22 cellular contexts compared by ENCODE assay signal in genomic region chr10:65751218-65751617, GRCh38.
DNase-seq lines count a peak whose midpoint lies in the region; ATAC-seq, FAIRE-seq and TF ChIP-seq lines count a peak whose summit lies in the region.
"Had no signal": no experiment of that assay in that cellular context is flagged by ENCODE, and none has a peak within 500 bp of the region (broad histone marks: within the 10 kb centered on the region; RNA-seq: fewer than 3 reads in every experiment).

No MANE protein-coding gene starts in this region.

- H3K36me3 Mint-ChIP-seq in activated CD8-positive, alpha-beta memory T cell treated with anti-CD3 and anti-CD28 coated beads, Interleukin-2, amount 10 ng/mL, durations not matched to agents 7 days and 5 days, result no peaks in the 10 kb centered on the region
- H3K36me3 Mint-ChIP-seq: CD8-positive, alpha-beta T cell had no signal

- ATAC-seq in activated CD8-positive, alpha-beta memory T cell treated with anti-CD3 and anti-CD28 coated beads, Interleukin-2, amount 10 ng/mL, durations not matched to agents 7 days and 5 days, result no peak
- ATAC-seq: CD8-positive, alpha-beta T cell; Right ventricle myocardium inferior had no signal

- dilution Hi-C loops in mammary epithelial cell (cut with HindIII; ENCODE audit: low sequenced_read_pairs) (no loop called here), keratinocyte (cut with MboI; ENCODE audit: extremely low pct_ligation_motif_present, low sequenced_read_pairs) (no loop called here)

- no TSS peak for BruUV-seq in mammary epithelial cell (replicated peaks; lab: Mats Ljungman, UMichigan)

- H3K27me3 ChIP-seq in mammary epithelial cell (ENCODE audit: insufficient read depth, low read length), result no peaks in the 10 kb centered on the region
- H3K27me3 ChIP-seq in keratinocyte (ENCODE audit: control insufficient read depth, extremely low read depth, insufficient read depth, low read length), result no peaks in the 10 kb centered on the region

- CTCF ChIA-PET in mammary epithelial cell (lab: Charles Lee; ENCODE audit: low non-redundant PET), result no interaction called here
- CTCF ChIA-PET in activated CD8-positive, alpha-beta memory T cell treated with anti-CD3 and anti-CD28 coated beads, Interleukin-2, amount 10 ng/mL, durations not matched to agents 7 days and 5 days (lab: Charles Lee), result no interaction called here

- DNase-seq in NCI-H510A treated with DMSO at 0.1 percent for 48 hours (lab: John Stamatoyannopoulos, UW), result peak; percentile 6
- DNase-seq in NCI-H510A (lab: John Stamatoyannopoulos, UW), result no peak
- DNase-seq in mammary epithelial cell, result peak; percentile 84
- DNase-seq in keratinocyte (ENCODE audit: low read depth, low spot score), result no peak
- no peak for DNase-seq in SIG-M5 (lab: John Stamatoyannopoulos, UW)
- no peak for DNase-seq in HTR-8/SVneo (ENCODE audit: insufficient read length, low spot score)
- DNase-seq in 8988T, result no peak
- no peak for DNase-seq in activated CD8-positive, alpha-beta memory T cell treated with anti-CD3 and anti-CD28 coated beads, Interleukin-2, amount 10 ng/mL, durations not matched to agents 7 days and 5 days
- DNase-seq: AML-193; C1 segment of cervical spinal cord; CD8-positive, alpha-beta T cell; DMS153; GDM1; Karpas-422; NCI-H1417 treated with DMSO at 0.1 percent for 48 hours; NCI-H187; NCI-H446 treated with DMSO at 0.1 percent for 48 hours; NCI-H748 treated with DMSO at 0.1 percent for 48 hours had no signal

- no peaks in the 10 kb centered on the region for H3K9me1 ChIP-seq in keratinocyte (ENCODE audit: control insufficient read depth, extremely low read depth, insufficient read depth, low read length)

- FAIRE-seq in keratinocyte (lab: Jason Lieb, UNC) (no peak), HTR-8/SVneo (lab: Jason Lieb, UNC) (no peak)
- FAIRE-seq: GM18507, RCC 7860 had no signal

- H3K4me1 ChIP-seq in mammary epithelial cell (ENCODE audit: insufficient read depth, low read length) (peaks cover 19% of the 10 kb centered on the region), keratinocyte (ENCODE audit: control insufficient read depth, extremely low read depth, insufficient read depth, low read length) (peaks cover 28% of the 10 kb centered on the region)

- peaks cover 7% of the 10 kb centered on the region for H3K9me3 Mint-ChIP-seq in activated CD8-positive, alpha-beta memory T cell treated with anti-CD3 and anti-CD28 coated beads, Interleukin-2, amount 10 ng/mL, durations not matched to agents 7 days and 5 days (ENCODE audit: low read depth)

- H3K9ac ChIP-seq in mammary epithelial cell (ENCODE audit: insufficient read depth, low read length), result no peak overlapping the region
- H3K9ac ChIP-seq in keratinocyte (ENCODE audit: control insufficient read depth, extremely low read depth, insufficient read depth, low read length), result no peak overlapping the region

- no peaks in the 10 kb centered on the region for H3K36me3 ChIP-seq in mammary epithelial cell (ENCODE audit: insufficient read depth, low read length)
- no peaks in the 10 kb centered on the region for H3K36me3 ChIP-seq in keratinocyte (ENCODE audit: control insufficient read depth in 2 of 2, extremely low read depth in 1 of 2, insufficient read depth in 2 of 2, low read length in 2 of 2)

- H3K79me2 ChIP-seq in mammary epithelial cell (ENCODE audit: insufficient read depth, low read length) (no peaks in the 10 kb centered on the region), keratinocyte (ENCODE audit: control insufficient read depth, insufficient read depth, low read length) (no peaks in the 10 kb centered on the region)

- no peak overlapping the region for H3K27ac Mint-ChIP-seq in activated CD8-positive, alpha-beta memory T cell treated with anti-CD3 and anti-CD28 coated beads, Interleukin-2, amount 10 ng/mL, durations not matched to agents 7 days and 5 days
- H3K27ac Mint-ChIP-seq: CD8-positive, alpha-beta T cell had no signal

- in situ Hi-C loops in mammary epithelial cell (cut with MboI; ENCODE audit: low sequenced_read_pairs in 2 of 2), result no loop called here

- H3K27me3 Mint-ChIP-seq in activated CD8-positive, alpha-beta memory T cell treated with anti-CD3 and anti-CD28 coated beads, Interleukin-2, amount 10 ng/mL, durations not matched to agents 7 days and 5 days, result no peaks in the 10 kb centered on the region

- H3K4me3 Mint-ChIP-seq in activated CD8-positive, alpha-beta memory T cell treated with anti-CD3 and anti-CD28 coated beads, Interleukin-2, amount 10 ng/mL, durations not matched to agents 7 days and 5 days, result no peak overlapping the region
- H3K4me3 Mint-ChIP-seq: CD8-positive, alpha-beta T cell had no signal

- H3K4me1 Mint-ChIP-seq in activated CD8-positive, alpha-beta memory T cell treated with anti-CD3 and anti-CD28 coated beads, Interleukin-2, amount 10 ng/mL, durations not matched to agents 7 days and 5 days, result no peaks in the 10 kb centered on the region

- H4K20me1 ChIP-seq in mammary epithelial cell (ENCODE audit: insufficient read depth, low read length), result no peaks in the 10 kb centered on the region
- H4K20me1 ChIP-seq in keratinocyte (ENCODE audit: control insufficient read depth, extremely low read depth, insufficient read depth, low read length), result no peaks in the 10 kb centered on the region

- no peak for TF ChIP-seq CTCF in mammary epithelial cell (conservative IDR thresholded peaks at IDR 0.05 in 1 of 2, IDR thresholded peaks at IDR 0.05 in 1 of 2; ENCODE audit: extremely low read depth in 1 of 2, insufficient read depth in 1 of 2, low read depth in 1 of 2, low read length in 2 of 2)
- TF ChIP-seq CTCF in keratinocyte (optimal IDR thresholded peaks at IDR 0.05 in 1 of 3, IDR thresholded peaks at IDR 0.05 in 1 of 3, conservative IDR thresholded peaks at IDR 0.05 in 1 of 3; ENCODE audit: extremely low read depth in 1 of 3, insufficient read depth in 2 of 3, low read length in 3 of 3), result no peak

- H3K27ac ChIP-seq in mammary epithelial cell (ENCODE audit: insufficient read depth, low read depth, low read length), result peak overlapping the region; percentile 84
- H3K27ac ChIP-seq in keratinocyte (ENCODE audit: control insufficient read depth, insufficient read depth, low read length), result peak overlapping the region; percentile 57
- H3K27ac ChIP-seq: 22Rv1 had no signal

- no peak overlapping the region for H3K4me3 ChIP-seq in mammary epithelial cell (replicated peaks in 1 of 3; ENCODE audit: insufficient read depth in 1 of 3, low read depth in 2 of 3, low read length in 3 of 3)
- no peak overlapping the region for H3K4me3 ChIP-seq in keratinocyte (ENCODE audit: control insufficient read depth in 2 of 3, extremely low read depth in 1 of 3, insufficient read depth in 2 of 3, low read depth in 1 of 3, low read length in 3 of 3)

- H3K4me2 ChIP-seq in mammary epithelial cell (ENCODE audit: insufficient read depth, low read depth, low read length) (peak overlapping the region; percentile 53), keratinocyte (ENCODE audit: control insufficient read depth, extremely low read depth, insufficient read depth, low read depth, low read length) (peak overlapping the region; percentile 9)

- H2AFZ ChIP-seq in mammary epithelial cell (ENCODE audit: low read depth, low read length) (no peak overlapping the region), keratinocyte (ENCODE audit: control insufficient read depth, low read length) (no peak overlapping the region)

- intact Hi-C loops in mammary epithelial cell (cut with micrococcal nuclease), result no loop called here

- H3K9me3 ChIP-seq in mammary epithelial cell (replicated peaks; ENCODE audit: insufficient read depth, low read length) (no peaks in the 10 kb centered on the region), keratinocyte (ENCODE audit: control insufficient read depth, low read depth, low read length) (no peaks in the 10 kb centered on the region)

Comparison
In these comparisons a context has a peak if more than half of its experiments do, and no peak if none do; other contexts are left out.
1. DNase-seq: peak in NCI-H510A treated with DMSO at 0.1 percent for 48 hours (single experiment) and mammary epithelial cell (single experiment); none in NCI-H510A (single experiment), keratinocyte (single experiment), SIG-M5 (single experiment), HTR-8/SVneo (single experiment), 8988T (single experiment) and activated CD8-positive, alpha-beta memory T cell treated with anti-CD3 and anti-CD28 coated beads, Interleukin-2, amount 10 ng/mL, durations not matched to agents 7 days and 5 days (single experiment).